ENCODE assay signal across 8 cellular contexts in genomic region chr12:106753526-106753925, GRCh38. TPM values are rescaled to one million over a fixed set of nuclear protein-coding genes. Genes with fewer than 3 reads are reported as not detected.
DNase-seq lines count a peak whose midpoint lies in the region; ATAC-seq and TF ChIP-seq lines count a peak whose summit lies in the region.

No MANE protein-coding gene starts in this region.

- peak; percentile 98 for ATAC-seq in GM19468 (IDR thresholded peaks at IDR 0.05; ENCODE audit: extremely low read depth, unreplicated experiment)
- ATAC-seq in HG03439 (IDR thresholded peaks at IDR 0.05; ENCODE audit: unreplicated experiment): peak; percentile 98
- no peak for ATAC-seq in GM23338

- H3K9me2 ChIP-seq in GM23338 (ENCODE audit: insufficient read depth): no peaks in the 10 kb centered on the region

- peaks cover 33% of the 10 kb centered on the region for H3K4me1 Mint-ChIP-seq in activated CD4-positive, alpha-beta memory T cell treated with anti-CD3 and anti-CD28 coated beads for 36 hours (ENCODE audit: low read depth)
- peaks cover 2% of the 10 kb centered on the region; the same call in 1 of the 3 replicates for H3K4me1 Mint-ChIP-seq in GM23338

- no peak overlapping the region for H3K4me2 ChIP-seq in GM23338

- peak overlapping the region; percentile 39 for H3K4me3 Mint-ChIP-seq in activated CD4-positive, alpha-beta memory T cell treated with anti-CD3 and anti-CD28 coated beads for 36 hours
- H3K4me3 Mint-ChIP-seq in GM23338: no peak overlapping the region

- H3K4me3 ChIP-seq in GM23338: no peak overlapping the region

- POLR2A ChIA-PET in activated CD4-positive, alpha-beta memory T cell treated with anti-CD3 and anti-CD28 coated beads for 36 hours (lab: Charles Lee): interaction anchor here (0.8 to 1.4 kb wide), 3 partner anchors 21 to 345 kb away, joined by 3 to 6 read pairs (median 3); partner anchors contain the start of gene RIC8B

- no peak for TF ChIP-seq CTCF in GM23338 (conservative IDR thresholded peaks at IDR 0.05; ENCODE audit: low read depth in 2 of 2)

- peaks cover 2% of the 10 kb centered on the region for H3K36me3 Mint-ChIP-seq in activated CD4-positive, alpha-beta memory T cell treated with anti-CD3 and anti-CD28 coated beads for 36 hours
- H3K36me3 Mint-ChIP-seq in GM23338 (ENCODE audit: low read depth): no peaks in the 10 kb centered on the region

- H2AFZ ChIP-seq in GM23338: no peak overlapping the region

- H3K27ac ChIP-seq in GM23338 (ENCODE audit: low read depth): no peak overlapping the region

- DNase-seq in activated CD4-positive, alpha-beta memory T cell treated with anti-CD3 and anti-CD28 coated beads for 36 hours: peak; percentile 89
- peak; percentile 57 for DNase-seq in stimulated activated CD4-positive, alpha-beta T cell treated with anti-CD3 and anti-CD28 coated beads, Interleukin-2, amount 100 ng/mL, for 4 hours (ENCODE audit: low read depth)
- DNase-seq in SK-N-DZ (ENCODE audit: low spot score) (no peak), GM23338 (ENCODE audit: low spot score) (no peak), SHP77 treated with DMSO at 0.1 percent for 48 hours (lab: John Stamatoyannopoulos, UW) (no peak), NCI-H1105 treated with DMSO at 0.1 percent for 48 hours (lab: John Stamatoyannopoulos, UW) (no peak)

- H3F3A ChIP-seq in GM23338 (replicated peaks; ENCODE audit: low read depth): no peaks in the 10 kb centered on the region

- no peaks in the 10 kb centered on the region for H4K20me1 ChIP-seq in GM23338 (replicated peaks; ENCODE audit: insufficient read depth)

- intact Hi-C loops in activated CD4-positive, alpha-beta memory T cell treated with anti-CD3 and anti-CD28 coated beads for 36 hours (cut with micrococcal nuclease): loop anchor here (1.0 kb wide), 1 partner anchor 21 kb away; the partner anchor contains the start of gene RIC8B

- H3K27ac Mint-ChIP-seq in activated CD4-positive, alpha-beta memory T cell treated with anti-CD3 and anti-CD28 coated beads for 36 hours: peak overlapping the region; percentile 70
- H3K27ac Mint-ChIP-seq in GM23338: no peak overlapping the region

- no peaks in the 10 kb centered on the region for H3K36me3 ChIP-seq in GM23338 (ENCODE audit: insufficient read depth)

- H3K9me3 Mint-ChIP-seq in activated CD4-positive, alpha-beta memory T cell treated with anti-CD3 and anti-CD28 coated beads for 36 hours: no peaks in the 10 kb centered on the region
- no peaks in the 10 kb centered on the region; the same call in 2 of the 3 replicates for H3K9me3 Mint-ChIP-seq in GM23338

- no peaks in the 10 kb centered on the region for H3K4me1 ChIP-seq in GM23338 (ENCODE audit: insufficient read depth)

- CTCF ChIA-PET in activated CD4-positive, alpha-beta memory T cell treated with anti-CD3 and anti-CD28 coated beads for 36 hours (lab: Charles Lee): interaction anchor here (0.6 kb wide), 2 partner anchors 18 to 20 kb away, joined by 3 read pairs; no protein-coding TSS in a partner anchor

- no peaks in the 10 kb centered on the region for H3K79me2 ChIP-seq in GM23338 (replicated peaks; ENCODE audit: insufficient read depth)

- no peaks in the 10 kb centered on the region for H3K27me3 ChIP-seq in GM23338 (ENCODE audit: insufficient read depth)

- no peaks in the 10 kb centered on the region for H3K27me3 Mint-ChIP-seq in activated CD4-positive, alpha-beta memory T cell treated with anti-CD3 and anti-CD28 coated beads for 36 hours
- H3K27me3 Mint-ChIP-seq in GM23338 (ENCODE audit: insufficient read depth, low read depth, poor library complexity): peaks cover under 1% of the 10 kb centered on the region

TF ChIP-seq in GM23338, 12 proteins besides CTCF, POLR2A, EP300 and RAD21 (continues in another document):
- no peak for TF ChIP-seq STAT1 (IDR thresholded peaks at IDR 0.05; ENCODE audit: unreplicated experiment)
- TF ChIP-seq, protein P1, sequence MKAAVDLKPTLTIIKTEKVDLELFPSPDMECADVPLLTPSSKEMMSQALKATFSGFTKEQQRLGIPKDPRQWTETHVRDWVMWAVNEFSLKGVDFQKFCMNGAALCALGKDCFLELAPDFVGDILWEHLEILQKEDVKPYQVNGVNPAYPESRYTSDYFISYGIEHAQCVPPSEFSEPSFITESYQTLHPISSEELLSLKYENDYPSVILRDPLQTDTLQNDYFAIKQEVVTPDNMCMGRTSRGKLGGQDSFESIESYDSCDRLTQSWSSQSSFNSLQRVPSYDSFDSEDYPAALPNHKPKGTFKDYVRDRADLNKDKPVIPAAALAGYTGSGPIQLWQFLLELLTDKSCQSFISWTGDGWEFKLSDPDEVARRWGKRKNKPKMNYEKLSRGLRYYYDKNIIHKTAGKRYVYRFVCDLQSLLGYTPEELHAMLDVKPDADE (IDR thresholded peaks at IDR 0.05): no peak
- TF ChIP-seq CREB1 (CRISPR knock-in tag; IDR thresholded peaks at IDR 0.05; ENCODE audit: low read depth): no peak
- no peak for TF ChIP-seq EZH2phosphoT487 (IDR thresholded peaks at IDR 0.05; ENCODE audit: unreplicated experiment)
- TF ChIP-seq, protein P2, sequence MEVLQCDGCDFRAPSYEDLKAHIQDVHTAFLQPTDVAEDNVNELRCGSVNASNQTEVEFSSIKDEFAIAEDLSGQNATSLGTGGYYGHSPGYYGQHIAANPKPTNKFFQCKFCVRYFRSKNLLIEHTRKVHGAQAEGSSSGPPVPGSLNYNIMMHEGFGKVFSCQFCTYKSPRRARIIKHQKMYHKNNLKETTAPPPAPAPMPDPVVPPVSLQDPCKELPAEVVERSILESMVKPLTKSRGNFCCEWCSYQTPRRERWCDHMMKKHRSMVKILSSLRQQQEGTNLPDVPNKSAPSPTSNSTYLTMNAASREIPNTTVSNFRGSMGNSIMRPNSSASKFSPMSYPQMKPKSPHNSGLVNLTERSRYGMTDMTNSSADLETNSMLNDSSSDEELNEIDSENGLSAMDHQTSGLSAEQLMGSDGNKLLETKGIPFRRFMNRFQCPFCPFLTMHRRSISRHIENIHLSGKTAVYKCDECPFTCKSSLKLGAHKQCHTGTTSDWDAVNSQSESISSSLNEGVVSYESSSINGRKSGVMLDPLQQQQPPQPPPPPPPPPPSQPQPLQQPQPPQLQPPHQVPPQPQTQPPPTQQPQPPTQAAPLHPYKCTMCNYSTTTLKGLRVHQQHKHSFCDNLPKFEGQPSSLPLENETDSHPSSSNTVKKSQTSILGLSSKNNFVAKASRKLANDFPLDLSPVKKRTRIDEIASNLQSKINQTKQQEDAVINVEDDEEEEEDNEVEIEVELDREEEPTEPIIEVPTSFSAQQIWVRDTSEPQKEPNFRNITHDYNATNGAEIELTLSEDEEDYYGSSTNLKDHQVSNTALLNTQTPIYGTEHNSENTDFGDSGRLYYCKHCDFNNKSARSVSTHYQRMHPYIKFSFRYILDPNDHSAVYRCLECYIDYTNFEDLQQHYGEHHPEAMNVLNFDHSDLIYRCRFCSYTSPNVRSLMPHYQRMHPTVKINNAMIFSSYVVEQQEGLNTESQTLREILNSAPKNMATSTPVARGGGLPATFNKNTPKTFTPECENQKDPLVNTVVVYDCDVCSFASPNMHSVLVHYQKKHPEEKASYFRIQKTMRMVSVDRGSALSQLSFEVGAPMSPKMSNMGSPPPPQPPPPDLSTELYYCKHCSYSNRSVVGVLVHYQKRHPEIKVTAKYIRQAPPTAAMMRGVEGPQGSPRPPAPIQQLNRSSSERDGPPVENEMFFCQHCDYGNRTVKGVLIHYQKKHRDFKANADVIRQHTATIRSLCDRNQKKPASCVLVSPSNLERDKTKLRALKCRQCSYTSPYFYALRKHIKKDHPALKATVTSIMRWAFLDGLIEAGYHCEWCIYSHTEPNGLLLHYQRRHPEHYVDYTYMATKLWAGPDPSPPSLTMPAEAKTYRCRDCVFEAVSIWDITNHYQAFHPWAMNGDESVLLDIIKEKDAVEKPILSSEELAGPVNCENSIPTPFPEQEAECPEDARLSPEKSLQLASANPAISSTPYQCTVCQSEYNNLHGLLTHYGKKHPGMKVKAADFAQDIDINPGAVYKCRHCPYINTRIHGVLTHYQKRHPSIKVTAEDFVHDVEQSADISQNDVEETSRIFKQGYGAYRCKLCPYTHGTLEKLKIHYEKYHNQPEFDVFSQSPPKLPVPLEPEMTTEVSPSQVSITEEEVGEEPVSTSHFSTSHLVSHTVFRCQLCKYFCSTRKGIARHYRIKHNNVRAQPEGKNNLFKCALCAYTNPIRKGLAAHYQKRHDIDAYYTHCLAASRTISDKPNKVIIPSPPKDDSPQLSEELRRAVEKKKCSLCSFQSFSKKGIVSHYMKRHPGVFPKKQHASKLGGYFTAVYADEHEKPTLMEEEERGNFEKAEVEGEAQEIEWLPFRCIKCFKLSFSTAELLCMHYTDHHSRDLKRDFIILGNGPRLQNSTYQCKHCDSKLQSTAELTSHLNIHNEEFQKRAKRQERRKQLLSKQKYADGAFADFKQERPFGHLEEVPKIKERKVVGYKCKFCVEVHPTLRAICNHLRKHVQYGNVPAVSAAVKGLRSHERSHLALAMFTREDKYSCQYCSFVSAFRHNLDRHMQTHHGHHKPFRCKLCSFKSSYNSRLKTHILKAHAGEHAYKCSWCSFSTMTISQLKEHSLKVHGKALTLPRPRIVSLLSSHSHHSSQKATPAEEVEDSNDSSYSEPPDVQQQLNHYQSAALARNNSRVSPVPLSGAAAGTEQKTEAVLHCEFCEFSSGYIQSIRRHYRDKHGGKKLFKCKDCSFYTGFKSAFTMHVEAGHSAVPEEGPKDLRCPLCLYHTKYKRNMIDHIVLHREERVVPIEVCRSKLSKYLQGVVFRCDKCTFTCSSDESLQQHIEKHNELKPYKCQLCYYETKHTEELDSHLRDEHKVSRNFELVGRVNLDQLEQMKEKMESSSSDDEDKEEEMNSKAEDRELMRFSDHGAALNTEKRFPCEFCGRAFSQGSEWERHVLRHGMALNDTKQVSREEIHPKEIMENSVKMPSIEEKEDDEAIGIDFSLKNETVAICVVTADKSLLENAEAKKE (CRISPR knock-in tag; IDR thresholded peaks at IDR 0.05): no peak

RNA-seq across cellular contexts. Expression of gene RIC8B, which starts 21.0 kb away (rescaled TPM):
- 1 to 10 TPM; 9.7 to 9.9 TPM for total RNA-seq in activated CD4-positive, alpha-beta memory T cell treated with anti-CD3 and anti-CD28 coated beads for 36 hours
- polyA plus RNA-seq in SK-N-DZ (2014; cell fraction: cytosol; rRNA removed): 10.5 and 17.1 TPM in 2 replicates
- polyA plus RNA-seq in SK-N-DZ (2014; cell fraction: nucleus; rRNA removed): 21.4 and 21.7 TPM in 2 replicates
- 24.0 and 25.5 TPM in 2 replicates for total RNA-seq in GM23338 (2014; rRNA removed; shearing (Covaris generic))
- 10.4 and 12.3 TPM in 2 replicates for polyA plus RNA-seq in GM23338 (2016; fragmentation: Nextera tagmentation; extraction: Ambion mirVana)

Comparison
In these comparisons a context has a peak if more than half of its experiments do, and no peak if none do; other contexts are left out.
1. DNase-seq: peak in activated CD4-positive, alpha-beta memory T cell treated with anti-CD3 and anti-CD28 coated beads for 36 hours (single experiment) and stimulated activated CD4-positive, alpha-beta T cell treated with anti-CD3 and anti-CD28 coated beads, Interleukin-2, amount 100 ng/mL, for 4 hours (single experiment); none in SK-N-DZ (single experiment), GM23338 (single experiment), SHP77 treated with DMSO at 0.1 percent for 48 hours (single experiment) and NCI-H1105 treated with DMSO at 0.1 percent for 48 hours (single experiment).